17 cellular contexts compared by ENCODE assay signal in the genomic region with DNA sequence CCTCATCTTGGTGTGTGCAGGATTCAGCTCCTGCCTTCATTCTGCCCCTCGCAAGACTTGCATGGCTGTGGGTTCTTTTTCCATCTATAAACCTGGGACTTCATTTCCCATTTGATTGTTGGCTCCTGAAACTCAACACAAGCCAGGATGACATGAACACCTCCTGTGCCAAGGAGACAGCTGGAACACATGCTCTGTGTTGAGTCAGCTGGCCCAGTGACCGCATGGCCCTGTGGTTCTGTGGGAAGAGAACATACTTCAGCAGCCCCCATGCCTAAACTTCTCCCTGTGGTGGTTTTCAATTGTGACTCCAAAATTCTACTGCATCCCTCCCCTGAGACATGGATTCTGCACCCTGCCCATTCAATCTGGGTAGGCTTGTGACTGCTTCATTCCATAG. TPM values are rescaled to one million over a fixed set of nuclear protein-coding genes. Genes with fewer than 3 reads are reported as not detected.
DNase-seq lines count a peak whose midpoint lies in the region; ATAC-seq and TF ChIP-seq lines count a peak whose summit lies in the region.
"Had no signal": no experiment of that assay in that cellular context is flagged by ENCODE, and none has a peak within 500 bp of the region (broad histone marks: within the 10 kb centered on the region; RNA-seq: fewer than 3 reads in every experiment).

No MANE protein-coding gene starts in this region.

- H2BK120ac ChIP-seq in IMR-90 (ENCODE audit: low read depth, low read length) = no peak overlapping the region

- no peak overlapping the region for H4K91ac ChIP-seq in IMR-90 (ENCODE audit: insufficient read depth, low read depth, low read length)

- peak overlapping the region; percentile 37; the same call in 1 of the 2 replicates for H2AK5ac ChIP-seq in IMR-90 (ENCODE audit: low read depth, low read length)

- no peak overlapping the region for H3K4me2 ChIP-seq in IMR-90 (ENCODE audit: low read depth, low read length)

- H3K23ac ChIP-seq in IMR-90 (ENCODE audit: low read depth, low read length) = no peak overlapping the region

- no peak for TF ChIP-seq POLR2A in IMR-90 (IDR thresholded peaks at IDR 0.05; ENCODE audit: low read depth, low read length)

- no peak for TF ChIP-seq RAD21 in IMR-90 (IDR thresholded peaks at IDR 0.05; ENCODE audit: low read length)

- 0 out of 4 replicates have a peak, but pooled peaks cover 0 to 14% of the 10 kb centered on the region in 2 experiments for H3K79me1 ChIP-seq in IMR-90 (ENCODE audit: low read depth in 1 of 2, low read length in 2 of 2)

- no peak overlapping the region for H3K14ac ChIP-seq in IMR-90 (replicated peaks; ENCODE audit: low read depth, low read length)

- no peak overlapping the region; the same call in 1 of the 2 replicates for H2BK20ac ChIP-seq in IMR-90 (ENCODE audit: low read depth, low read length)

- no peak overlapping the region for H2AK9ac ChIP-seq in IMR-90 (replicated peaks; ENCODE audit: low read depth, low read length, poor library complexity)

- no TSS peak for BruUV-seq in IMR-90 (replicated peaks; lab: Mats Ljungman, UMichigan)

- peaks cover 15% of the 10 kb centered on the region for H3K9me1 ChIP-seq in IMR-90 (ENCODE audit: insufficient read depth, low read length)

- no peak overlapping the region for H3K18ac ChIP-seq in IMR-90 (ENCODE audit: low read depth, low read length)

- H3K9ac ChIP-seq in IMR-90 (ENCODE audit: low read depth, low read length) = no peak overlapping the region

- WGBS in IMR-90 (ENCODE audit: extremely low coverage in 2 of 2, insufficient read length in 1 of 2), 2 experiments = 60% methylated on average over 1 of the region's 2 CpGs; no CpG with 5 or more reads in 1 of the 2 experiments

- intact Hi-C loops in IMR-90 (cut with micrococcal nuclease) = no loop called here

- CTCF ChIA-PET in IMR-90 (lab: Yijun Ruan, JAX) (no interaction called here), GM10248 (lab: Yijun Ruan, JAX) (no interaction called here)

- DNase-seq in AG20443 (ENCODE audit: low spot score) (peak; percentile 54), IMR-90 (peak; percentile 68), fibroblast of gingiva (ENCODE audit: low read depth) (peak; percentile 16), myocyte (ENCODE audit: low read depth) (peak; percentile 69), GM10248 (ENCODE audit: extremely low spot score) (no peak), DMS53 treated with DMSO at 0.1 percent for 48 hours (lab: John Stamatoyannopoulos, UW; ENCODE audit: unreplicated experiment) (no peak)
- DNase-seq in activated T-cell treated with anti-CD3 and anti-CD28 coated beads, Interleukin-2, amount 50 U/mL, for 48 hours = no peak
- DNase-seq: CD4-positive, CD25-positive, alpha-beta regulatory T cell; DMS79; NCI-H1694 treated with DMSO at 0.1 percent for 48 hours; NCI-H2081 treated with DMSO at 0.1 percent for 48 hours; NCI-H446; NCI-H526; OCI-M1 had no signal

- in situ Hi-C loops in IMR-90 (cut with MboI; ENCODE audit: low sequenced_read_pairs) = no loop called here

- peak overlapping the region; percentile 13; the same call in 1 of the 2 replicates for H3K4ac ChIP-seq in IMR-90 (ENCODE audit: low read depth, low read length)

- H2BK15ac ChIP-seq in IMR-90 (ENCODE audit: low read depth, low read length) = peak overlapping the region; percentile 20; the same call in 1 of the 3 replicates

- no peak overlapping the region for H2BK5ac ChIP-seq in IMR-90 (ENCODE audit: low read depth, low read length, poor library complexity, severe bottlenecking)

- POLR2A ChIA-PET in IMR-90 (lab: Charles Lee; ENCODE audit: unreplicated experiment) (no interaction called here), GM10248 (lab: Yijun Ruan, JAX) (no interaction called here)

- no peak overlapping the region for H2AFZ ChIP-seq in IMR-90 (replicated peaks; ENCODE audit: low read length, poor library complexity)

- H3K36me3 ChIP-seq in IMR-90 (ENCODE audit: control insufficient read depth, insufficient read depth, low read length) = no peaks in the 10 kb centered on the region

- no peaks in the 10 kb centered on the region for H4K20me1 ChIP-seq in IMR-90 (ENCODE audit: insufficient read depth, low read length)

- H3K4me1 ChIP-seq in IMR-90 (ENCODE audit: control insufficient read depth, insufficient read depth, low read length) = peaks cover 20% of the 10 kb centered on the region

- H4K5ac ChIP-seq in IMR-90 (ENCODE audit: low read depth, low read length) = no peak overlapping the region

- H3K9me3 ChIP-seq in IMR-90 (ENCODE audit: control insufficient read depth, insufficient read depth, low read length) = 0 out of 2 replicates have a peak, but pooled peaks cover 3% of the 10 kb centered on the region

- no peak overlapping the region for H3K27ac ChIP-seq in IMR-90 (ENCODE audit: insufficient read depth, low read length)

- no peak overlapping the region for H4K8ac ChIP-seq in IMR-90 (ENCODE audit: low read depth in 2 of 2, low read length in 2 of 2)

- TF ChIP-seq CTCF in IMR-90 (conservative IDR thresholded peaks at IDR 0.05; ENCODE audit: low read depth, low read length) (no peak), GM10248 (IDR thresholded peaks at IDR 0.05; ENCODE audit: control extremely low read depth, extremely low read depth, low read depth, missing control alignments) (no peak)

- no peak overlapping the region for H3K56ac ChIP-seq in IMR-90 (ENCODE audit: extremely low read depth, insufficient read depth, low read length)

- dilution Hi-C loops in IMR-90 (cut with HindIII; ENCODE audit: low sequenced_read_pairs, unreplicated experiment) = no loop called here

- no peaks in the 10 kb centered on the region for H3K27me3 ChIP-seq in IMR-90 (ENCODE audit: control insufficient read depth, insufficient read depth, low read length)

- H3K4me3 ChIP-seq in IMR-90 (ENCODE audit: insufficient read depth, low read depth, low read length) = no peak overlapping the region

- ATAC-seq in IMR-90 (ENCODE audit: low read depth) = no peak
- ATAC-seq: Right ventricle myocardium inferior had no signal

TF ChIP-seq in IMR-90, 13 proteins besides CTCF, POLR2A, EP300 and RAD21:
- no peak for TF ChIP-seq BHLHE40 (IDR thresholded peaks at IDR 0.05; ENCODE audit: low read depth, low read length)
- TF ChIP-seq, protein P1, sequence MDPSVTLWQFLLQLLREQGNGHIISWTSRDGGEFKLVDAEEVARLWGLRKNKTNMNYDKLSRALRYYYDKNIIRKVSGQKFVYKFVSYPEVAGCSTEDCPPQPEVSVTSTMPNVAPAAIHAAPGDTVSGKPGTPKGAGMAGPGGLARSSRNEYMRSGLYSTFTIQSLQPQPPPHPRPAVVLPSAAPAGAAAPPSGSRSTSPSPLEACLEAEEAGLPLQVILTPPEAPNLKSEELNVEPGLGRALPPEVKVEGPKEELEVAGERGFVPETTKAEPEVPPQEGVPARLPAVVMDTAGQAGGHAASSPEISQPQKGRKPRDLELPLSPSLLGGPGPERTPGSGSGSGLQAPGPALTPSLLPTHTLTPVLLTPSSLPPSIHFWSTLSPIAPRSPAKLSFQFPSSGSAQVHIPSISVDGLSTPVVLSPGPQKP (IDR thresholded peaks at IDR 0.05; ENCODE audit: borderline replicate concordance, low read depth, low read length) = no peak
- TF ChIP-seq, protein P2, sequence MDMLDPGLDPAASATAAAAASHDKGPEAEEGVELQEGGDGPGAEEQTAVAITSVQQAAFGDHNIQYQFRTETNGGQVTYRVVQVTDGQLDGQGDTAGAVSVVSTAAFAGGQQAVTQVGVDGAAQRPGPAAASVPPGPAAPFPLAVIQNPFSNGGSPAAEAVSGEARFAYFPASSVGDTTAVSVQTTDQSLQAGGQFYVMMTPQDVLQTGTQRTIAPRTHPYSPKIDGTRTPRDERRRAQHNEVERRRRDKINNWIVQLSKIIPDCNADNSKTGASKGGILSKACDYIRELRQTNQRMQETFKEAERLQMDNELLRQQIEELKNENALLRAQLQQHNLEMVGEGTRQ (IDR thresholded peaks at IDR 0.05; ENCODE audit: low read depth, low read length) = no peak
- TF ChIP-seq SMC3 (IDR thresholded peaks at IDR 0.05; ENCODE audit: low read depth, low read length) = no peak
- TF ChIP-seq MAZ (IDR thresholded peaks at IDR 0.05; ENCODE audit: borderline replicate concordance, low read depth, low read length) = no peak
- TF ChIP-seq CEBPB (IDR thresholded peaks at IDR 0.05; ENCODE audit: low read depth, low read length) = no peak
- TF ChIP-seq RFX5 (IDR thresholded peaks at IDR 0.05; ENCODE audit: low read depth, low read length) = no peak
- no peak for TF ChIP-seq NFE2L2 (IDR thresholded peaks at IDR 0.05; ENCODE audit: low read depth, low read length)
- no peak for TF ChIP-seq RCOR1 (IDR thresholded peaks at IDR 0.05; ENCODE audit: insufficient replicate concordance, low read length)
- no peak for TF ChIP-seq MXI1 (IDR thresholded peaks at IDR 0.05; ENCODE audit: borderline replicate concordance, low read depth, low read length)
- TF ChIP-seq MAFK (IDR thresholded peaks at IDR 0.05; ENCODE audit: low read depth, low read length) = no peak
- no peak for TF ChIP-seq CHD1 (IDR thresholded peaks at IDR 0.05; ENCODE audit: low read depth, low read length)

RNA-seq across cellular contexts. Expression of a gene that starts 57.9 kb away (rescaled TPM):
- total RNA-seq in IMR-90 (2012; rRNA removed) = 2.7 and 4.2 TPM in 2 replicates
- 33.0 and 34.5 TPM in 2 replicates for polyA plus RNA-seq in IMR-90 (2012; rRNA removed)
- 33.7 and 84.8 TPM in 2 replicates for polyA plus RNA-seq in IMR-90 (2012; cell fraction: cytosol; rRNA removed)
- polyA plus RNA-seq in IMR-90 (2012; cell fraction: nucleus; rRNA removed; ENCODE audit: low replicate concordance) = 98.2 and 101 TPM in 2 replicates
- total RNA-seq in myocyte = not detected in 2 replicates
- not detected for polyA plus RNA-seq in myocyte (2012)
- total RNA-seq: CD4-positive, CD25-positive, alpha-beta regulatory T cell; H1 had no signal
- polyA plus RNA-seq: CD4-positive, CD25-positive, alpha-beta regulatory T cell; IgD-negative memory B cell had no signal

Comparison
In these comparisons a context has a peak if more than half of its experiments do, and no peak if none do; other contexts are left out.
1. DNase-seq: peak in AG20443 (single experiment), IMR-90 (single experiment), fibroblast of gingiva (single experiment) and myocyte (single experiment); none in activated T-cell treated with anti-CD3 and anti-CD28 coated beads, Interleukin-2, amount 50 U/mL, for 48 hours (0 of 2), GM10248 (single experiment) and DMS53 treated with DMSO at 0.1 percent for 48 hours (single experiment).